Comparison of ENCODE assay signal across 27 cellular contexts in genomic region chrX:130699618-130700017, GRCh38.
"Had no signal": no experiment of that assay in that cellular context is flagged by ENCODE, and none has a peak within 500 bp of the region (broad histone marks: within the 10 kb centered on the region; RNA-seq: fewer than 3 reads in every experiment).

No MANE protein-coding gene starts in this region.

- H3K4me3 ChIP-seq: MG63, PC-9, SJSA1 had no signal

- H3K27me3 ChIP-seq: MG63, SJSA1 had no signal

- H2AFZ ChIP-seq: PC-9 had no signal

- H3K27ac ChIP-seq: PC-9, RWPE1, SJSA1 had no signal

- FAIRE-seq: RCC 7860 had no signal

- ATAC-seq: Panc1, Right ventricle myocardium inferior had no signal

- H3K9ac ChIP-seq: SK-N-SH had no signal

- H3K9me3 ChIP-seq: MG63, SJSA1, SK-N-SH had no signal

- DNase-seq: Kasumi-1, MG63, NCI-H1048, NCI-H1092 treated with DMSO at 0.1 percent for 48 hours, NCI-H1105 treated with DMSO at 0.1 percent for 48 hours, NCI-H1417, NCI-H1436, NCI-H1694, NCI-H187, NCI-H2081, NCI-H2171 treated with DMSO at 0.1 percent for 48 hours, NCI-H2227 treated with DMSO at 0.1 percent for 48 hours, NCI-H345, NCI-H446, NCI-H510A treated with DMSO at 0.1 percent for 48 hours, NCI-H524 treated with DMSO at 0.1 percent for 48 hours, NCI-H526 treated with DMSO at 0.1 percent for 48 hours, NCI-H774, PC-9, SIG-M5, SK-N-SH, SW 1271 had no signal

- H3K36me3 ChIP-seq: MG63, SJSA1 had no signal

- H3K4me2 ChIP-seq: PC-9, SK-N-SH had no signal
